ENCODE assay signal across 9 cellular contexts in the genomic region with DNA sequence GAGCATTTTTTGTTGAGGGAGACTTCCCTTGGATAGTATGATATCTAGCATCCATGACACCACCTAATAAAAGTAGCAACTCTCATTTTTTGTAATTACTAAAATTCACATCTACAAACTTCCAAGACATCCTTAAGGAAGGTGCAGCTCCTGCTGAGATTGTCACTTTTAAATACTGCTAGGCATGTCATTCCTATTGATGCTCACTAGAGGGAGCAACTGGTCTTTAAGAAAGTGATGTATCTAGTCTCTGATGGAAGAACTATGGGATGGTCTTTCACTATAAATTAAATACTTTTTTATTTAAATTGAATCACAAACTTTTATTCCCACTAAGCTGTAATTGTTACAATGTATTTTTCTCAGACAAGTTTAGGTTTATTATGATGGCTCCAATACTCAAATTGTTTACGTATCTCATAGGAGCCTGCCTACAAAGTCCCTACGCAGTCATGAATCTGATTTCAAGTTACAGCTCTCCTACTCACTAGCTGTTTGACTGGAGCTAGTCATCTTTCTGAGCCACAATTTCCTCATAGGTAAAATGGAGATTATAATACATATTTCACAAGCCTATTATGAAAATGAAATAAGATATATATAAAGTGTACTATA. TPM values are rescaled to one million over a fixed set of nuclear protein-coding genes. Genes with fewer than 3 reads are reported as not detected.
DNase-seq lines count a peak whose midpoint lies in the region; ATAC-seq, FAIRE-seq and TF ChIP-seq lines count a peak whose summit lies in the region.
"Had no signal": no experiment of that assay in that cellular context is flagged by ENCODE, and none has a peak within 500 bp of the region (broad histone marks: within the 10 kb centered on the region; RNA-seq: fewer than 3 reads in every experiment).

No MANE protein-coding gene starts in this region.

- H3K9me3 Mint-ChIP-seq in activated T-cell treated with anti-CD3 and anti-CD28 coated beads, Interleukin-2, amount 50 U/mL, for 72 hours: no peaks in the 10 kb centered on the region
- H3K9me3 Mint-ChIP-seq in activated T-cell treated with anti-CD3 and anti-CD28 coated beads, Interleukin-2, amount 50 U/mL, for 24 hours: no peaks in the 10 kb centered on the region
- H3K9me3 Mint-ChIP-seq in naive B cell: no peaks in the 10 kb centered on the region
- H3K9me3 Mint-ChIP-seq: activated naive CD4-positive, alpha-beta T cell treated with anti-CD3 and anti-CD28 coated beads, Interleukin-2, amount 50 U/mL, for 24 hours had no signal

- no peaks in the 10 kb centered on the region for H3K36me3 ChIP-seq in Peyer's patch

- no peak overlapping the region for H3K4me3 ChIP-seq in Peyer's patch

- H3K27ac Mint-ChIP-seq in activated T-cell treated with anti-CD3 and anti-CD28 coated beads, Interleukin-2, amount 50 U/mL, for 72 hours: peak overlapping the region; percentile 29
- no peak overlapping the region for H3K27ac Mint-ChIP-seq in activated T-cell treated with anti-CD3 and anti-CD28 coated beads, Interleukin-2, amount 50 U/mL, for 24 hours
- H3K27ac Mint-ChIP-seq in naive B cell: no peak overlapping the region
- H3K27ac Mint-ChIP-seq: activated naive CD4-positive, alpha-beta T cell treated with anti-CD3 and anti-CD28 coated beads, Interleukin-2, amount 50 U/mL, for 24 hours had no signal

- H3K4me1 Mint-ChIP-seq in activated T-cell treated with anti-CD3 and anti-CD28 coated beads, Interleukin-2, amount 50 U/mL, for 72 hours (ENCODE audit: low read depth): no peaks in the 10 kb centered on the region
- H3K4me1 Mint-ChIP-seq in activated T-cell treated with anti-CD3 and anti-CD28 coated beads, Interleukin-2, amount 50 U/mL, for 24 hours (ENCODE audit: low read depth): no peaks in the 10 kb centered on the region
- H3K4me1 Mint-ChIP-seq in naive B cell: peaks cover 0 to 5% (median 0%) of the 10 kb centered on the region in 3 donors
- H3K4me1 Mint-ChIP-seq: activated naive CD4-positive, alpha-beta T cell treated with anti-CD3 and anti-CD28 coated beads, Interleukin-2, amount 50 U/mL, for 24 hours had no signal

- H3K36me3 Mint-ChIP-seq in activated T-cell treated with anti-CD3 and anti-CD28 coated beads, Interleukin-2, amount 50 U/mL, for 72 hours (ENCODE audit: insufficient read depth in 2 of 2): no peaks in the 10 kb centered on the region
- no peaks in the 10 kb centered on the region for H3K36me3 Mint-ChIP-seq in activated T-cell treated with anti-CD3 and anti-CD28 coated beads, Interleukin-2, amount 50 U/mL, for 24 hours (ENCODE audit: low read depth)
- no peaks in the 10 kb centered on the region for H3K36me3 Mint-ChIP-seq in naive B cell
- H3K36me3 Mint-ChIP-seq: activated naive CD4-positive, alpha-beta T cell treated with anti-CD3 and anti-CD28 coated beads, Interleukin-2, amount 50 U/mL, for 24 hours had no signal

- H3K4me3 Mint-ChIP-seq in activated T-cell treated with anti-CD3 and anti-CD28 coated beads, Interleukin-2, amount 50 U/mL, for 72 hours: no peak overlapping the region
- no peak overlapping the region for H3K4me3 Mint-ChIP-seq in activated T-cell treated with anti-CD3 and anti-CD28 coated beads, Interleukin-2, amount 50 U/mL, for 24 hours
- H3K4me3 Mint-ChIP-seq in naive B cell: no peak overlapping the region
- H3K4me3 Mint-ChIP-seq: activated naive CD4-positive, alpha-beta T cell treated with anti-CD3 and anti-CD28 coated beads, Interleukin-2, amount 50 U/mL, for 24 hours had no signal

- H3K4me1 ChIP-seq in Peyer's patch: no peaks in the 10 kb centered on the region

- no peak overlapping the region for H3K27ac ChIP-seq in Peyer's patch

- ATAC-seq in activated T-cell treated with anti-CD3 and anti-CD28 coated beads, Interleukin-2, amount 50 U/mL, for 72 hours (replicated peaks in 1 of 2): peak; percentile 48 to 56
- ATAC-seq in HG03432 (IDR thresholded peaks at IDR 0.05; ENCODE audit: unreplicated experiment) (peak; percentile 73), naive B cell (ENCODE audit: low read depth in 2 of 2) (peak; percentile 41 to 70)

- no peaks in the 10 kb centered on the region for H3K27me3 Mint-ChIP-seq in activated T-cell treated with anti-CD3 and anti-CD28 coated beads, Interleukin-2, amount 50 U/mL, for 72 hours (ENCODE audit: low read depth)
- no peaks in the 10 kb centered on the region for H3K27me3 Mint-ChIP-seq in activated T-cell treated with anti-CD3 and anti-CD28 coated beads, Interleukin-2, amount 50 U/mL, for 24 hours
- no peaks in the 10 kb centered on the region for H3K27me3 Mint-ChIP-seq in naive B cell
- H3K27me3 Mint-ChIP-seq: activated naive CD4-positive, alpha-beta T cell treated with anti-CD3 and anti-CD28 coated beads, Interleukin-2, amount 50 U/mL, for 24 hours had no signal

- peaks cover 0 to 5% of the 10 kb centered on the region in 2 donors for H3K27me3 ChIP-seq in Peyer's patch

- DNase-seq in activated T-cell treated with anti-CD3 and anti-CD28 coated beads, Interleukin-2, amount 50 U/mL, for 72 hours: no peak
- no peak for DNase-seq in activated T-cell treated with anti-CD3 and anti-CD28 coated beads, Interleukin-2, amount 50 U/mL, for 24 hours
- DNase-seq in Peyer's patch (no peak), naive B cell (peak; percentile 42)
- no peak for DNase-seq in stimulated activated CD4-positive, alpha-beta T cell treated with anti-CD3 and anti-CD28 coated beads, Interleukin-4, amount 100 ng/mL, for 24 hours
- no peak for DNase-seq in activated effector memory CD4-positive, alpha-beta T cell treated with Interleukin-2 at 50 U/mL for 16 hours

- no peak for TF ChIP-seq POLR2A in Peyer's patch (IDR thresholded peaks at IDR 0.05)

- peak; percentile 66 to 92 (median 90) for TF ChIP-seq CTCF in Peyer's patch (IDR thresholded peaks at IDR 0.05)

- FAIRE-seq in endometrium (lab: Jason Lieb, UNC): peak; percentile 94

- H3K9me3 ChIP-seq in Peyer's patch: no peaks in the 10 kb centered on the region

RNA-seq across cellular contexts. Expression of a gene that starts 8.0 kb away (rescaled TPM):
- 10 to 100 TPM; 43.2 to 55.0 TPM for total RNA-seq in activated T-cell treated with anti-CD3 and anti-CD28 coated beads, Interleukin-2, amount 50 U/mL, for 72 hours
- 10 to 100 TPM; 33.0 to 49.6 (median 42.3) TPM for total RNA-seq in Peyer's patch
- polyA plus RNA-seq in naive B cell (ENCODE audit: low read depth in 6 of 6): 10 to 100 TPM; 51.5 to 94.2 (median 68.1) TPM

RNA-seq across cellular contexts. Expression of a gene that starts 33.9 kb away (rescaled TPM):
- total RNA-seq in activated T-cell treated with anti-CD3 and anti-CD28 coated beads, Interleukin-2, amount 50 U/mL, for 72 hours: 10 to 100 TPM; 12.5 to 12.6 TPM
- 1 to 10 TPM; 5.8 to 9.1 (median 7.2) TPM for total RNA-seq in Peyer's patch
- polyA plus RNA-seq in naive B cell (ENCODE audit: low read depth in 6 of 6): 10 to 100 TPM; 11.6 to 17.8 (median 14.4) TPM
